Comparison of ENCODE assay signal across 26 cellular contexts in genomic region chr15:56367156-56367555, GRCh38. TPM values are rescaled to one million over a fixed set of nuclear protein-coding genes. Genes with fewer than 3 reads are reported as not detected.
DNase-seq lines count a peak whose midpoint lies in the region; ATAC-seq, FAIRE-seq and TF ChIP-seq lines count a peak whose summit lies in the region.
"Had no signal": no experiment of that assay in that cellular context is flagged by ENCODE, and none has a peak within 500 bp of the region (broad histone marks: within the 10 kb centered on the region; RNA-seq: fewer than 3 reads in every experiment).

No MANE protein-coding gene starts in this region.

- H3K4me2 ChIP-seq in SU-DHL-6 (ENCODE audit: low read depth, low read length, poor library complexity, severe bottlenecking), result peak overlapping the region; percentile 64
- H3K4me2 ChIP-seq in neural cell (ENCODE audit: low read length), result peak overlapping the region; percentile 76
- H3K4me2 ChIP-seq in HepG2 (ENCODE audit: low read depth, low read length), result no peak overlapping the region

- CTCF ChIA-PET in HepG2 (lab: Yijun Ruan, JAX; ENCODE audit: low intra/inter-chr PET ratio, low total read pairs), result no interaction called here

- in situ Hi-C loops in HepG2 (cut with HindIII; ENCODE audit: extremely low pct_ligation_motif_present, low pct_unique_long_range_greater_than_20kb), result no loop called here

- whole genome bisulfite sequencing in HUES64, result 94% methylated on average over 3 of the region's 3 CpGs
- 91% methylated on average over 3 of the region's 3 CpGs for WGBS in HepG2 (ENCODE audit: low lambda C conversion rate)

- H3K27me3 ChIP-seq in GM06990 (replicated peaks; ENCODE audit: control insufficient read depth, insufficient read depth, low read length), result no peaks in the 10 kb centered on the region
- H3K27me3 ChIP-seq in HUES64 (ENCODE audit: insufficient read depth, low read length), result no peaks in the 10 kb centered on the region
- no peaks in the 10 kb centered on the region for H3K27me3 ChIP-seq in SU-DHL-6 (ENCODE audit: low read length)
- H3K27me3 ChIP-seq in neural cell (ENCODE audit: insufficient read depth, low read depth, low read length), result no peaks in the 10 kb centered on the region
- no peaks in the 10 kb centered on the region; a peak in 1 of 5 replicates for H3K27me3 ChIP-seq in HepG2 (ENCODE audit: control insufficient read depth in 1 of 2, insufficient read depth in 2 of 2, low read length in 2 of 2)
- no peaks in the 10 kb centered on the region for H3K27me3 ChIP-seq in tibial artery
- H3K27me3 ChIP-seq: testis had no signal

- H3K9me2 ChIP-seq in SU-DHL-6 (replicated peaks; ENCODE audit: insufficient read depth, low read length), result no peaks in the 10 kb centered on the region
- no peaks in the 10 kb centered on the region for H3K9me2 ChIP-seq in neural cell (ENCODE audit: insufficient read depth, low read length)

- no peak for ATAC-seq in HepG2
- ATAC-seq: activated CD8-positive, alpha-beta T cell treated with anti-CD3 and anti-CD28 coated beads, Interleukin-2, amount 10 ng/mL, durations not matched to agents 7 days and 5 days; naive thymus-derived CD4-positive, alpha-beta T cell; psoas muscle; SK-N-SH treated with all-trans-retinoic acid at 6 μM for 48 hours; stimulated activated effector memory CD8-positive, alpha-beta T cell treated with anti-CD3 and anti-CD28 coated beads, Interleukin-12 subunit alpha, Interleukin-12 subunit beta, amount 100 ng/mL, for 72 hours had no signal

- TF ChIP-seq EP300 in neural cell (conservative IDR thresholded peaks at IDR 0.05; ENCODE audit: poor library complexity, severe bottlenecking) (no peak), HepG2 (IDR thresholded peaks at IDR 0.05; ENCODE audit: low read depth in 2 of 2, low read length in 2 of 2) (no peak), HepG2 (CRISPR knock-in tag; IDR thresholded peaks at IDR 0.05; ENCODE audit: borderline replicate concordance) (no peak)

- H3K4me1 ChIP-seq in HUES64 (ENCODE audit: insufficient read depth, low read length), result peaks cover 16% of the 10 kb centered on the region; the same call in 1 of the 2 replicates
- H3K4me1 ChIP-seq in HepG2 (ENCODE audit: insufficient read depth, low read length), result peaks cover 21% of the 10 kb centered on the region
- peaks cover 0 to 9% (median 4%) of the 10 kb centered on the region in 4 donors for H3K4me1 ChIP-seq in tibial artery

- DNase-seq in GM06990 (ENCODE audit: extremely low read depth, insufficient read length) (no peak), HepG2 (ENCODE audit: low spot score) (no peak), NCI-H2029 treated with DMSO at 0.1 percent for 48 hours (lab: John Stamatoyannopoulos, UW) (no peak), tibial artery (no peak)
- DNase-seq: activated CD8-positive, alpha-beta T cell treated with anti-CD3 and anti-CD28 coated beads, Interleukin-2, amount 10 ng/mL, durations not matched to agents 7 days and 5 days; activated naive CD4-positive, alpha-beta T cell; activated T-cell treated with anti-CD3 and anti-CD28 coated beads, Interleukin-2, amount 50 U/mL, for 1 hour; CD4-positive, alpha-beta memory T cell; dermis blood vessel endothelial cell; DMS79; foreskin fibroblast; hippocampal formation; kidney; mesendoderm; naive thymus-derived CD4-positive, alpha-beta T cell; NCI-H1930; NCI-H446; psoas muscle; testis had no signal

- TF ChIP-seq POLR2A in HepG2 (IDR thresholded peaks at IDR 0.05; ENCODE audit: insufficient read depth in 1 of 2, low read depth in 2 of 2, low read length in 2 of 2), result no peak

- H3K9me3 ChIP-seq in HUES64 (ENCODE audit: insufficient read depth, low read depth, low read length) (0 out of 2 replicates have a peak, but pooled peaks cover 4% of the 10 kb centered on the region), SU-DHL-6 (ENCODE audit: insufficient read depth, low read length) (no peaks in the 10 kb centered on the region), neural cell (ENCODE audit: low read length) (no peaks in the 10 kb centered on the region), HepG2 (ENCODE audit: low read length) (no peaks in the 10 kb centered on the region), tibial artery (no peaks in the 10 kb centered on the region)
- H3K9me3 ChIP-seq: psoas muscle, testis had no signal

- H3K36me3 ChIP-seq in GM06990 (ENCODE audit: control insufficient read depth, insufficient read depth, low read length), result no peaks in the 10 kb centered on the region
- no peaks in the 10 kb centered on the region for H3K36me3 ChIP-seq in HUES64 (ENCODE audit: insufficient read depth, low read length)
- no peaks in the 10 kb centered on the region for H3K36me3 ChIP-seq in SU-DHL-6 (ENCODE audit: low read length)
- H3K36me3 ChIP-seq in neural cell (ENCODE audit: insufficient read depth, low read length), result no peaks in the 10 kb centered on the region
- H3K36me3 ChIP-seq in HepG2 (replicated peaks in 1 of 2; ENCODE audit: control insufficient read depth in 1 of 2, insufficient read depth in 2 of 2, low read length in 2 of 2), result no peaks in the 10 kb centered on the region
- no peaks in the 10 kb centered on the region for H3K36me3 ChIP-seq in tibial artery

- H3K27ac ChIP-seq in HUES64 (ENCODE audit: low read depth, low read length) (no peak overlapping the region), SU-DHL-6 (ENCODE audit: low read depth, low read length) (no peak overlapping the region), neural cell (ENCODE audit: low read length) (no peak overlapping the region), HepG2 (ENCODE audit: extremely low read length, insufficient read depth, low read length) (no peak overlapping the region), tibial artery (no peak overlapping the region)
- H3K27ac ChIP-seq: HL-60, psoas muscle, RWPE1, testis had no signal

- no TSS peak for BruUV-seq in HepG2 (replicated peaks; lab: Mats Ljungman, UMichigan)

- TF ChIP-seq CTCF in GM06990 (IDR thresholded peaks at IDR 0.05; ENCODE audit: insufficient read depth, low read length, poor library complexity, severe bottlenecking), result no peak
- TF ChIP-seq CTCF in SU-DHL-6 (IDR thresholded peaks at IDR 0.05; ENCODE audit: insufficient read depth, low read length, poor library complexity, severe bottlenecking), result no peak
- no peak for TF ChIP-seq CTCF in neural cell (IDR thresholded peaks at IDR 0.05; ENCODE audit: poor library complexity, severe bottlenecking)
- no peak for TF ChIP-seq CTCF in HepG2 (CRISPR knock-in tag; IDR thresholded peaks at IDR 0.05)
- TF ChIP-seq CTCF in tibial artery (IDR thresholded peaks at IDR 0.05), result no peak

- POLR2A ChIA-PET in HepG2 (lab: Yijun Ruan, JAX), result no interaction called here

- FAIRE-seq in HepG2 (lab: Jason Lieb, UNC), result no peak
- FAIRE-seq: kidney had no signal

- no peaks in the 10 kb centered on the region for H3K79me2 ChIP-seq in SU-DHL-6 (ENCODE audit: insufficient read depth, low read length)
- peaks cover 53% of the 10 kb centered on the region for H3K79me2 ChIP-seq in neural cell (replicated peaks; ENCODE audit: insufficient read depth, low read length)
- no peaks in the 10 kb centered on the region for H3K79me2 ChIP-seq in HepG2 (ENCODE audit: insufficient read depth, low read length)

- TF ChIP-seq RAD21 in neural cell (conservative IDR thresholded peaks at IDR 0.05) (no peak), HepG2 (CRISPR knock-in tag; IDR thresholded peaks at IDR 0.05) (no peak)

- intact Hi-C loops in HepG2 (cut with micrococcal nuclease; ENCODE audit: unreplicated experiment) (no loop called here), tibial artery (cut with DNase I; ENCODE audit: low total_unique reads) (no loop called here)

- H3K4me3 ChIP-seq in GM06990 (replicated peaks; ENCODE audit: low read depth, low read length), result peak overlapping the region; percentile 77
- H3K4me3 ChIP-seq in HUES64 (ENCODE audit: low read length), result peak overlapping the region; percentile 80; the same call in 1 of the 2 replicates
- H3K4me3 ChIP-seq in SU-DHL-6 (ENCODE audit: insufficient read depth, low read length, poor library complexity, severe bottlenecking), result no peak overlapping the region
- peak overlapping the region; percentile 84 for H3K4me3 ChIP-seq in neural cell (ENCODE audit: low read length)
- H3K4me3 ChIP-seq in HepG2 (replicated peaks in 1 of 3; ENCODE audit: insufficient read depth in 1 of 3, low read depth in 2 of 3, low read length in 3 of 3), result no peak overlapping the region
- no peak overlapping the region for H3K4me3 ChIP-seq in tibial artery
- H3K4me3 ChIP-seq: psoas muscle, testis had no signal

- H3F3A ChIP-seq in SU-DHL-6 (ENCODE audit: insufficient read depth), result peaks cover 10% of the 10 kb centered on the region
- H3F3A ChIP-seq in neural cell (ENCODE audit: insufficient read depth, low read length, poor library complexity, severe bottlenecking), result no peaks in the 10 kb centered on the region

- H4K20me1 ChIP-seq in SU-DHL-6 (ENCODE audit: low read depth, low read length) (no peaks in the 10 kb centered on the region), neural cell (ENCODE audit: insufficient read depth) (no peaks in the 10 kb centered on the region), HepG2 (ENCODE audit: insufficient read depth, low read length) (no peaks in the 10 kb centered on the region)

- H3K9ac ChIP-seq in HUES64 (ENCODE audit: low read depth, low read length) (no peak overlapping the region), SU-DHL-6 (ENCODE audit: low read length) (no peak overlapping the region), neural cell (ENCODE audit: low read length) (no peak overlapping the region), HepG2 (ENCODE audit: insufficient read depth, low read depth, low read length) (no peak overlapping the region)

- H2AFZ ChIP-seq in SU-DHL-6 (ENCODE audit: low read depth, low read length, severe bottlenecking) (no peak overlapping the region), neural cell (ENCODE audit: low read depth, low read length) (no peak overlapping the region), HepG2 (ENCODE audit: low read length) (no peak overlapping the region)

RNA-seq across cellular contexts. Expression of gene TEX9, which starts 1.9 kb away (rescaled TPM):
- polyA plus RNA-seq in HUES64 (2013, experiment 1 of 2), result 5.6 TPM
- polyA plus RNA-seq in HUES64 (2013, experiment 2 of 2), result 5.9 TPM
- polyA plus RNA-seq in neural cell (20.7 and 23.6 TPM in 2 replicates), HepG2 (2011; rRNA removed) (0.65 and 0.82 TPM in 2 replicates)
- polyA minus RNA-seq in neural cell, result 77.9 and 90.5 TPM in 2 replicates
- 6.9 and 7.2 TPM in 2 replicates for total RNA-seq in HepG2 (2016; rRNA removed; fragmentation: Illumina TruSeq; extraction: Trizol)
- total RNA-seq in HepG2 (2016; cell fraction: cytosol; rRNA removed; fragmentation: Illumina TruSeq; extraction: Trizol; ENCODE audit: low read depth), result 9.1 and 10.2 TPM in 2 replicates
- total RNA-seq in HepG2 (2016; cell fraction: insoluble cytoplasmic fraction; rRNA removed; fragmentation: Illumina TruSeq; extraction: Trizol), result 6.8 and 6.9 TPM in 2 replicates
- 4.8 and 5.3 TPM in 2 replicates for total RNA-seq in HepG2 (2016; cell fraction: membrane; rRNA removed; fragmentation: Illumina TruSeq; extraction: Trizol)
- total RNA-seq in HepG2 (2016; cell fraction: nucleus; rRNA removed; fragmentation: Illumina TruSeq; extraction: Trizol), result 13.3 and 15.8 TPM in 2 replicates
- 0.46 TPM in 2 replicates for polyA plus RNA-seq in HepG2 (2011; cell fraction: cytosol; rRNA removed)
- polyA plus RNA-seq in HepG2 (2011; cell fraction: nucleus; rRNA removed), result 1.4 and 1.6 TPM in 2 replicates
- 1.5 and 2.3 TPM in 2 replicates for polyA plus RNA-seq in HepG2 (2012)
- polyA plus RNA-seq in HepG2 (2016; cell fraction: cytosol; fragmentation: Illumina TruSeq; extraction: Trizol; ENCODE audit: low read depth), result 0.65 and 0.96 TPM in 2 replicates
- polyA plus RNA-seq in HepG2 (2016; cell fraction: insoluble cytoplasmic fraction; fragmentation: Illumina TruSeq; extraction: Trizol; ENCODE audit: low read depth), result 8.6 and 9.1 TPM in 2 replicates
- 1.9 and 2.3 TPM in 2 replicates for polyA plus RNA-seq in HepG2 (2016; cell fraction: membrane; fragmentation: Illumina TruSeq; extraction: Trizol; ENCODE audit: low read depth)
- polyA plus RNA-seq in HepG2 (2016; cell fraction: nucleus; fragmentation: Illumina TruSeq; extraction: Trizol; ENCODE audit: insufficient read depth, low read depth), result 7.3 and 7.5 TPM in 2 replicates
- polyA minus RNA-seq in HepG2 (2011; rRNA and poly(A)+ RNA removed; ENCODE audit: low replicate concordance), result 2.0 and 12.1 TPM in 2 replicates
- polyA minus RNA-seq in HepG2 (2011; cell fraction: cytosol; rRNA and poly(A)+ RNA removed), result 0.44 and 0.79 TPM in 2 replicates
- 14.3 and 23.4 TPM in 2 replicates for polyA minus RNA-seq in HepG2 (2011; cell fraction: nucleus; rRNA and poly(A)+ RNA removed)

Comparison
In these comparisons a context has a peak if more than half of its experiments do, and no peak if none do; other contexts are left out.
1. H3K4me3 ChIP-seq: peak in GM06990 (single experiment), HUES64 (single experiment) and neural cell (single experiment); none in SU-DHL-6 (single experiment), HepG2 (0 of 3) and tibial artery (0 of 2).